ENCODE assay signal across 21 cellular contexts in genomic region chr11:12807621-12808020, GRCh38.
DNase-seq lines count a peak whose midpoint lies in the region; ATAC-seq, FAIRE-seq and TF ChIP-seq lines count a peak whose summit lies in the region.
"Had no signal": no experiment of that assay in that cellular context is flagged by ENCODE, and none has a peak within 500 bp of the region (broad histone marks: within the 10 kb centered on the region; RNA-seq: fewer than 3 reads in every experiment).

No MANE protein-coding gene starts in this region.

- peak overlapping the region; percentile 6 for H3K4me3 Mint-ChIP-seq in neural crest cell
- no peak overlapping the region for H3K4me3 Mint-ChIP-seq in naive thymus-derived CD4-positive, alpha-beta T cell
- H3K4me3 Mint-ChIP-seq: activated CD4-positive, alpha-beta T cell treated with anti-CD3 and anti-CD28 coated beads for 36 hours; activated T-cell treated with anti-CD3 and anti-CD28 coated beads, Interleukin-2, amount 50 U/mL, for 4 hours; IgD-negative memory B cell; T-helper 1 cell treated with Interleukin-12 subunit alpha and Interleukin-12 subunit beta and Interleukin-4 antibody, amounts not matched to agents 30 μg/mL and 1 μg/mL, for 36 hours had no signal

- peaks cover 39% of the 10 kb centered on the region for H3K4me1 Mint-ChIP-seq in neural crest cell
- H3K4me1 Mint-ChIP-seq in naive thymus-derived CD4-positive, alpha-beta T cell: peaks cover 0 to 45% (median 0%) of the 10 kb centered on the region in 7 donors
- H3K4me1 Mint-ChIP-seq: activated CD4-positive, alpha-beta T cell treated with anti-CD3 and anti-CD28 coated beads for 36 hours; IgD-negative memory B cell had no signal

- peaks cover 93% of the 10 kb centered on the region for H4K20me1 ChIP-seq in IMR-90 (ENCODE audit: insufficient read depth, low read length)
- H4K20me1 ChIP-seq: BLaER1 treated with 17β-estradiol and CSF1 and Interleukin-3, amounts not matched to agents 10 nM and 100 nM had no signal

- no peak overlapping the region for H4K91ac ChIP-seq in IMR-90 (ENCODE audit: insufficient read depth, low read depth, low read length)

- no peak overlapping the region for H3K4me3 ChIP-seq in A549
- H3K4me3 ChIP-seq in IMR-90 (ENCODE audit: insufficient read depth, low read depth, low read length): no peak overlapping the region
- no peak overlapping the region for H3K4me3 ChIP-seq in naive thymus-derived CD4-positive, alpha-beta T cell (ENCODE audit: low read length)
- H3K4me3 ChIP-seq: BLaER1 treated with 17β-estradiol and CSF1 and Interleukin-3, amounts not matched to agents 10 nM and 100 nM; cardiac muscle cell; SJSA1 had no signal

- FAIRE-seq in A549 (lab: Jason Lieb, UNC): no peak
- FAIRE-seq: GM12891, RCC 7860 had no signal

- no peak for DNase-seq in A549 (ENCODE audit: low read depth in 1 of 2, low spot score in 1 of 2)
- DNase-seq in IMR-90: no peak
- peak; percentile 70 for DNase-seq in SW480 (ENCODE audit: low spot score)
- no peak for DNase-seq in neural crest cell (ENCODE audit: low read depth, low spot score)
- DNase-seq in mucosa of gallbladder (ENCODE audit: low spot score): no peak
- no peak for DNase-seq in naive thymus-derived CD4-positive, alpha-beta T cell
- DNase-seq: activated CD4-positive, alpha-beta T cell treated with anti-CD3 and anti-CD28 coated beads for 36 hours; activated T-cell treated with anti-CD3 and anti-CD28 coated beads, Interleukin-2, amount 50 U/mL, for 4 hours; amygdala; COR-L47; NCI-H446; stimulated activated CD4-positive, alpha-beta T cell treated with anti-CD3 and anti-CD28 coated beads, Interleukin-1b, Interleukin-23, amount 100 ng/mL, for 48 hours had no signal

- H2BK120ac ChIP-seq in IMR-90 (ENCODE audit: low read depth, low read length): no peak overlapping the region

- CTCF ChIA-PET in A549 (lab: Yijun Ruan, JAX) (interaction anchor here (0.7 kb wide), 1 partner anchor 93 kb away, joined by 4 read pairs; no protein-coding TSS in a partner anchor), IMR-90 (lab: Yijun Ruan, JAX) (no interaction called here)
- CTCF ChIA-PET in naive thymus-derived CD4-positive, alpha-beta T cell (lab: Charles Lee): no interaction called here

- peaks cover 98% of the 10 kb centered on the region for H3K4me1 ChIP-seq in A549
- peaks cover 44% of the 10 kb centered on the region for H3K4me1 ChIP-seq in IMR-90 (ENCODE audit: control insufficient read depth, insufficient read depth, low read length)
- no peaks in the 10 kb centered on the region for H3K4me1 ChIP-seq in naive thymus-derived CD4-positive, alpha-beta T cell (ENCODE audit: control insufficient read depth in 2 of 2, insufficient read depth in 2 of 2, low read length in 2 of 2)

- dilution Hi-C loops in IMR-90 (cut with HindIII; ENCODE audit: low sequenced_read_pairs, unreplicated experiment): no loop called here

- TF ChIP-seq EP300 in A549 (IDR thresholded peaks at IDR 0.05): no peak

- H3K23ac ChIP-seq in IMR-90 (ENCODE audit: low read depth, low read length): peak overlapping the region; percentile 29; the same call in 1 of the 2 replicates

- H3K9me3 ChIP-seq in A549 (no peaks in the 10 kb centered on the region), IMR-90 (ENCODE audit: control insufficient read depth, insufficient read depth, low read length) (no peaks in the 10 kb centered on the region)
- no peaks in the 10 kb centered on the region for H3K9me3 ChIP-seq in naive thymus-derived CD4-positive, alpha-beta T cell (ENCODE audit: control insufficient read depth in 2 of 3, low read length in 3 of 3)
- H3K9me3 ChIP-seq: BLaER1 treated with 17β-estradiol and CSF1 and Interleukin-3, amounts not matched to agents 10 nM and 100 nM; SJSA1 had no signal

- no peak overlapping the region for H4K5ac ChIP-seq in IMR-90 (ENCODE audit: low read depth, low read length)

- no peak overlapping the region for H3K14ac ChIP-seq in IMR-90 (replicated peaks; ENCODE audit: low read depth, low read length)

- H2BK5ac ChIP-seq in IMR-90 (ENCODE audit: low read depth, low read length, poor library complexity, severe bottlenecking): no peak overlapping the region

- no peaks in the 10 kb centered on the region for H3K9me3 Mint-ChIP-seq in neural crest cell
- no peaks in the 10 kb centered on the region for H3K9me3 Mint-ChIP-seq in naive thymus-derived CD4-positive, alpha-beta T cell
- H3K9me3 Mint-ChIP-seq: activated T-cell treated with anti-CD3 and anti-CD28 coated beads, Interleukin-2, amount 50 U/mL, for 4 hours; T-helper 1 cell treated with Interleukin-12 subunit alpha and Interleukin-12 subunit beta and Interleukin-4 antibody, amounts not matched to agents 30 μg/mL and 1 μg/mL, for 36 hours had no signal

- H4K8ac ChIP-seq in IMR-90 (ENCODE audit: low read depth in 2 of 2, low read length in 2 of 2): no peak overlapping the region

- no peaks in the 10 kb centered on the region for H3K27me3 ChIP-seq in IMR-90 (ENCODE audit: control insufficient read depth, insufficient read depth, low read length)
- H3K27me3 ChIP-seq in naive thymus-derived CD4-positive, alpha-beta T cell (ENCODE audit: control insufficient read depth in 2 of 2, insufficient read depth in 2 of 2, low read length in 2 of 2): no peaks in the 10 kb centered on the region
- H3K27me3 ChIP-seq: BLaER1 treated with 17β-estradiol and CSF1 and Interleukin-3, amounts not matched to agents 10 nM and 100 nM; cardiac muscle cell; SJSA1 had no signal

- BruUV-seq in IMR-90 (replicated peaks; lab: Mats Ljungman, UMichigan): no TSS peak

- in situ Hi-C loops in IMR-90 (cut with MboI; ENCODE audit: low sequenced_read_pairs): no loop called here

- H3K18ac ChIP-seq in IMR-90 (ENCODE audit: low read depth, low read length): no peak overlapping the region

- H3K79me1 ChIP-seq in IMR-90 (ENCODE audit: low read depth in 1 of 2, low read length in 2 of 2): peaks cover 54 to 98% of the 10 kb centered on the region in 2 experiments

- H3K4me2 ChIP-seq in A549 (0 out of 3 replicates have a peak overlapping the region, but pooled peaks have one; percentile 5), IMR-90 (ENCODE audit: low read depth, low read length) (no peak overlapping the region)
- H3K4me2 ChIP-seq: BLaER1 treated with 17β-estradiol and CSF1 and Interleukin-3, amounts not matched to agents 10 nM and 100 nM had no signal

- H2AK5ac ChIP-seq in IMR-90 (ENCODE audit: low read depth, low read length): 0 out of 2 replicates have a peak overlapping the region, but pooled peaks have one; percentile 13

- POLR2A ChIA-PET in A549 (lab: Yijun Ruan, JAX) (no interaction called here), IMR-90 (lab: Charles Lee; ENCODE audit: unreplicated experiment) (no interaction called here)
- POLR2A ChIA-PET in naive thymus-derived CD4-positive, alpha-beta T cell (lab: Charles Lee): interaction anchor here (0.6 kb wide), 1 partner anchor 1536 kb away, joined by 3 read pairs; no protein-coding TSS in a partner anchor

- no peak overlapping the region for H3K56ac ChIP-seq in IMR-90 (ENCODE audit: extremely low read depth, insufficient read depth, low read length)

- no peak overlapping the region for H2BK20ac ChIP-seq in IMR-90 (ENCODE audit: low read depth, low read length)

- H3K27ac Mint-ChIP-seq in neural crest cell (ENCODE audit: unreplicated experiment): no peak overlapping the region
- no peak overlapping the region for H3K27ac Mint-ChIP-seq in naive thymus-derived CD4-positive, alpha-beta T cell
- H3K27ac Mint-ChIP-seq: activated CD4-positive, alpha-beta T cell treated with anti-CD3 and anti-CD28 coated beads for 36 hours; IgD-negative memory B cell; T-helper 1 cell treated with Interleukin-12 subunit alpha and Interleukin-12 subunit beta and Interleukin-4 antibody, amounts not matched to agents 30 μg/mL and 1 μg/mL, for 36 hours had no signal

- intact Hi-C loops in IMR-90 (cut with micrococcal nuclease): no loop called here
- intact Hi-C loops in naive thymus-derived CD4-positive, alpha-beta T cell (cut with micrococcal nuclease): no loop called here

- H3K36me3 Mint-ChIP-seq in neural crest cell (ENCODE audit: low read depth): no peaks in the 10 kb centered on the region
- peaks cover 0 to 10% (median 0%) of the 10 kb centered on the region in 5 donors for H3K36me3 Mint-ChIP-seq in naive thymus-derived CD4-positive, alpha-beta T cell
- H3K36me3 Mint-ChIP-seq: IgD-negative memory B cell had no signal

- no peak overlapping the region for H2AK9ac ChIP-seq in IMR-90 (replicated peaks; ENCODE audit: low read depth, low read length, poor library complexity)

- H3K4ac ChIP-seq in IMR-90 (ENCODE audit: low read depth, low read length): no peak overlapping the region

- 83% methylated on average over 6 of the region's 6 CpGs for WGBS in A549 (ENCODE audit: missing lambda C conversion rate)
- 100% methylated on average over 2 of the region's 6 CpGs; no CpG with 5 or more reads in 1 of the 2 experiments for WGBS in IMR-90 (ENCODE audit: extremely low coverage in 2 of 2, insufficient read length in 1 of 2), 2 experiments

- ATAC-seq in A549 (no peak), IMR-90 (ENCODE audit: low read depth) (no peak), HG03280 (IDR thresholded peaks at IDR 0.05; ENCODE audit: unreplicated experiment) (no peak), HG03095 (IDR thresholded peaks at IDR 0.05; ENCODE audit: unreplicated experiment) (no peak)
- no peak for ATAC-seq in naive thymus-derived CD4-positive, alpha-beta T cell
- ATAC-seq: activated CD4-positive, alpha-beta T cell treated with anti-CD3 and anti-CD28 coated beads for 36 hours; activated T-cell treated with anti-CD3 and anti-CD28 coated beads, Interleukin-2, amount 50 U/mL, for 4 hours had no signal

- TF ChIP-seq RAD21 in A549 (conservative IDR thresholded peaks at IDR 0.05 in 1 of 2, IDR thresholded peaks at IDR 0.05 in 1 of 2) (no peak), IMR-90 (IDR thresholded peaks at IDR 0.05; ENCODE audit: low read length) (no peak)

- H3K27ac ChIP-seq in A549 (peak overlapping the region; percentile 13 to 89; a peak in 3 of 6 replicates), IMR-90 (ENCODE audit: insufficient read depth, low read length) (no peak overlapping the region)
- no peak overlapping the region for H3K27ac ChIP-seq in naive thymus-derived CD4-positive, alpha-beta T cell (ENCODE audit: low read depth, low read length)
- H3K27ac ChIP-seq: BLaER1 treated with 17β-estradiol and CSF1 and Interleukin-3, amounts not matched to agents 10 nM and 100 nM; cardiac muscle cell; SJSA1 had no signal

- TF ChIP-seq CTCF in A549 (IDR thresholded peaks at IDR 0.05) (no peak), IMR-90 (conservative IDR thresholded peaks at IDR 0.05; ENCODE audit: low read depth, low read length) (no peak), neural crest cell (conservative IDR thresholded peaks at IDR 0.05) (no peak)

- peaks cover 8% of the 10 kb centered on the region for H3K36me3 ChIP-seq in IMR-90 (ENCODE audit: control insufficient read depth, insufficient read depth, low read length)
- H3K36me3 ChIP-seq in naive thymus-derived CD4-positive, alpha-beta T cell (ENCODE audit: control insufficient read depth in 2 of 3, insufficient read depth in 3 of 3, low read length in 3 of 3): no peaks in the 10 kb centered on the region
- H3K36me3 ChIP-seq: BLaER1 treated with 17β-estradiol and CSF1 and Interleukin-3, amounts not matched to agents 10 nM and 100 nM; cardiac muscle cell had no signal

- TF ChIP-seq POLR2A in A549 (IDR thresholded peaks at IDR 0.05; ENCODE audit: low read length): no peak
- no peak for TF ChIP-seq POLR2A in IMR-90 (IDR thresholded peaks at IDR 0.05; ENCODE audit: low read depth, low read length)

- no peak overlapping the region for H3K9ac ChIP-seq in IMR-90 (ENCODE audit: low read depth, low read length)
- H3K9ac ChIP-seq: BLaER1 treated with 17β-estradiol and CSF1 and Interleukin-3, amounts not matched to agents 10 nM and 100 nM had no signal

- H3K9me1 ChIP-seq in IMR-90 (ENCODE audit: insufficient read depth, low read length): peaks cover 58% of the 10 kb centered on the region

- H3K27me3 Mint-ChIP-seq in neural crest cell (ENCODE audit: low read depth): no peaks in the 10 kb centered on the region
- H3K27me3 Mint-ChIP-seq in naive thymus-derived CD4-positive, alpha-beta T cell: peaks cover 25 to 50% (median 37%) of the 10 kb centered on the region in 5 donors

- H2BK15ac ChIP-seq in IMR-90 (ENCODE audit: low read depth, low read length): no peak overlapping the region

- no peak overlapping the region for H2AFZ ChIP-seq in IMR-90 (replicated peaks; ENCODE audit: low read length, poor library complexity)

Comparison
In these comparisons a context has a peak if more than half of its experiments do, and no peak if none do; other contexts are left out.
1. H3K27ac ChIP-seq: peak in A549 (2 of 2); none in IMR-90 (single experiment) and naive thymus-derived CD4-positive, alpha-beta T cell (single experiment).